8 cellular contexts compared by ENCODE assay signal in the genomic region with DNA sequence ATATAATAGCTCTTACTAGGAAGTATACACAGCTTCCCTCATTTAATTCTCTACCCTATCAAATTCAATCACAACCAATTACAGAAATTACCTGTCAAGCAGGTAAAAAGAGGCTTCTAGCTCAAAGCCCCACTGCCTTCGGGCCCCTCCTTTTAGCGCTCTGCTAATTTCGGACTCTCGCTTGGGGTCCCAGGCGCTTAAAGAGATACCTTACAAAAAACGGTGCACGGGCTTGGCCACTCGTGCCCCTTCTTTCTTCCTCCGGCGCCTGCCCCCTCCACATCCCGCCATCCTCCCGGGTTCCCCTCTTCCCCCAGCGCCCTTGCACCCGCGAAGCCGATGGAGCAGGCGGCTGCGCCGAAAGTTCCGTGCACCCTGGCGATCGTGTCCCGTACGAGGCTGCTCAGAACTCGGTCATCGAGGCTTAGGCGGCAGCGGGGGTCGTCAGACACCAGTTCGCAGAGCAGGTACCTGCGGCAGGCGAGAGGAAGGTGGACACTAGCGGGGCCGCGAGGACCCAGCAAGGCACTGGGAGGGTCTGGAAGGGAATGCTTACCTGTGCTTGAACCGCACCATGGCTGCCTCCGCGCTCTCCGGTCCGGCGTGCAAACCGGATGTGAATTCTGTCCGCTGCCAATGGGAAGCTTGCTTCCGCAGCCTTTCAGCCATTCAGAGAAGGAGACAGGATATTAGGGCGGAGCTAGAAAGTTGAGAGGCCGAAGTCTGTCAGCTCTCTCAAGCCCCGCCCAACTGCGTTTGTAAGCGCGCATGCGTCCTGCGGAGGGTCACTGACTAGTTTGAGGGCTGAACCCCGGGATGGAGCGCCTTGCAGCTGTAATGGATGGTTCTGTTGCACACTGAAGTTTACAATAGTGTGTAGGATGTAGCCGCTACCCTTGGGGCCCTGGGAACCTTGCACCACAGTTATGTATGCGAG. TPM values are rescaled to one million over a fixed set of nuclear protein-coding genes. Genes with fewer than 3 reads are reported as not detected.
A peak's percentile ranks its signal among the peaks of the same experiment; 100 is the strongest.
DNase-seq lines count a peak whose midpoint lies in the region; ATAC-seq and TF ChIP-seq lines count a peak whose summit lies in the region.

A gene with protein sequence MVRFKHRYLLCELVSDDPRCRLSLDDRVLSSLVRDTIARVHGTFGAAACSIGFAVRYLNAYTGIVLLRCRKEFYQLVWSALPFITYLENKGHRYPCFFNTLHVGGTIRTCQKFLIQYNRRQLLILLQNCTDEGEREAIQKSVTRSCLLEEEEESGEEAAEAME (minus strand): TSS at position 616 of the 937 bp plus-strand sequence. CDS start 40 bp downstream, at position 576.

- H3K9ac ChIP-seq in colonic mucosa (ENCODE audit: low read depth in 2 of 2, low read length in 2 of 2), result peak within 1 kb of the TSS; percentile 90 to 93

- peak within 1 kb of the TSS; percentile 98 for H3K4me3 ChIP-seq in BE2C (ENCODE audit: low read depth, low read length)
- H3K4me3 ChIP-seq in colonic mucosa, result peak within 1 kb of the TSS; percentile 62

- H3K36me3 ChIP-seq in BE2C (peaks cover 21% of the 10 kb centered on the region), colonic mucosa (peaks cover 26% of the 10 kb centered on the region)

- H3K4me1 ChIP-seq in BE2C (no peaks in the 10 kb centered on the region), colonic mucosa (peaks cover 11% of the 10 kb centered on the region)

- ATAC-seq in HG03460 (IDR thresholded peaks at IDR 0.05; ENCODE audit: unreplicated experiment), result peak; percentile 87

- no peaks in the 10 kb centered on the region for H3K9me3 ChIP-seq in BE2C
- no peaks in the 10 kb centered on the region for H3K9me3 ChIP-seq in colonic mucosa

- peak within 1 kb of the TSS; percentile 34 for H3K27ac ChIP-seq in colonic mucosa

- intact Hi-C loops in colonic mucosa (cut with DNase I), result loop anchor here (5.0 kb wide), 1 partner anchor 136 kb away; no protein-coding TSS in a partner anchor

- DNase-seq in BE2C, result peak; percentile 96
- DNase-seq in GM19240 (ENCODE audit: insufficient read length, low spot score), result peak; percentile 93
- DNase-seq in NCI-H526 (lab: John Stamatoyannopoulos, UW), result peak; percentile 97 to 99
- peak; percentile 96 for DNase-seq in activated CD4-positive, alpha-beta T cell treated with anti-CD3 and anti-CD28 coated beads for 48 hours
- peak; percentile 99 for DNase-seq in colonic mucosa
- peak; percentile 98 for DNase-seq in kidney tubule cell (ENCODE audit: low spot score)
- peak; percentile 78 to 93 (median 87) for DNase-seq in stimulated activated CD4-positive, alpha-beta T cell treated with anti-CD3 and anti-CD28 coated beads, Interleukin-1b, Interleukin-23, amount 100 ng/mL, for 24 hours (ENCODE audit: low read depth in 4 of 4, low spot score in 1 of 4)

- no peaks in the 10 kb centered on the region for H3K27me3 ChIP-seq in BE2C
- no peaks in the 10 kb centered on the region for H3K27me3 ChIP-seq in colonic mucosa

- TF ChIP-seq CTCF in BE2C (IDR thresholded peaks at IDR 0.05; ENCODE audit: low read depth, low read length) (no peak), colonic mucosa (IDR thresholded peaks at IDR 0.05) (no peak)

RNA-seq across cellular contexts. Expression of the gene that starts here (rescaled TPM):
- 63.2 TPM for polyA plus RNA-seq in BE2C (2012; ENCODE audit: insufficient read depth, insufficient read length, low read depth)
- 10 to 100 TPM; 22.8 to 77.7 TPM for total RNA-seq in colonic mucosa

Comparison
In these comparisons a context has a peak if more than half of its experiments do, and no peak if none do; other contexts are left out.
1. Peak in every context shown above with its lines: DNase-seq, ATAC-seq, H3K4me3 ChIP-seq and H3K27ac ChIP-seq.